In genomic region chr1:165597883-165598675, GRCh38 we compare ENCODE assay signal across 1 cellular context.
TF ChIP-seq lines count a peak whose summit lies in the region.

No MANE protein-coding gene starts in this region.

TF ChIP-seq in HCT116, 20 proteins besides CTCF, POLR2A, EP300 and RAD21:
- no peak for TF ChIP-seq TCF7L2 (IDR thresholded peaks at IDR 0.05; ENCODE audit: borderline replicate concordance, extremely low read depth, insufficient read depth, insufficient read length)
- TF ChIP-seq SP1 (IDR thresholded peaks at IDR 0.05; ENCODE audit: low read depth) = peak; percentile 91
- no peak for TF ChIP-seq EZH2phosphoT487 (IDR thresholded peaks at IDR 0.05; ENCODE audit: borderline replicate concordance)
- TF ChIP-seq POLR2AphosphoS5 (IDR thresholded peaks at IDR 0.05; ENCODE audit: low read depth, low read length) = peak; percentile 56
- no peak for TF ChIP-seq SRF (IDR thresholded peaks at IDR 0.05; ENCODE audit: low read depth)
- TF ChIP-seq REST (IDR thresholded peaks at IDR 0.05; ENCODE audit: low read depth) = no peak
- peak; percentile 28; the same call in 1 of the 2 replicates for TF ChIP-seq JUND (IDR thresholded peaks at IDR 0.05)
- TF ChIP-seq ZFX (IDR thresholded peaks at IDR 0.05) = no peak
- no peak for TF ChIP-seq YY1 (IDR thresholded peaks at IDR 0.05; ENCODE audit: extremely low read depth, insufficient replicate concordance, low read depth, low read length)
- no peak for TF ChIP-seq MAX (IDR thresholded peaks at IDR 0.05)
- no peak for TF ChIP-seq SIN3A (IDR thresholded peaks at IDR 0.05; ENCODE audit: low read depth)
- no peak for TF ChIP-seq EZH2 (IDR thresholded peaks at IDR 0.05)
- no peak for TF ChIP-seq CBX3 (IDR thresholded peaks at IDR 0.05; ENCODE audit: low read depth)
- TF ChIP-seq FOSL1 (IDR thresholded peaks at IDR 0.05; ENCODE audit: low read depth) = peak; percentile 66
- no peak for TF ChIP-seq ATF3 (IDR thresholded peaks at IDR 0.05)
- peak; percentile 100 for TF ChIP-seq EGR1 (IDR thresholded peaks at IDR 0.05; ENCODE audit: low read depth)
- TF ChIP-seq ELF1 (IDR thresholded peaks at IDR 0.05; ENCODE audit: borderline replicate concordance, low read depth) = no peak
- TF ChIP-seq ZBTB33 (IDR thresholded peaks at IDR 0.05; ENCODE audit: extremely low read depth, insufficient replicate concordance, low read length) = no peak
- no peak for TF ChIP-seq CEBPB (IDR thresholded peaks at IDR 0.05; ENCODE audit: low read depth)
- no peak for TF ChIP-seq ZNF274 (IDR thresholded peaks at IDR 0.05; ENCODE audit: low read depth, low read length)
